In genomic region chr9:128910906-128911305, GRCh38 we compare ENCODE assay signal across 10 cellular contexts. TPM values are rescaled to one million over a fixed set of nuclear protein-coding genes. Genes with fewer than 3 reads are reported as not detected.
DNase-seq lines count a peak whose midpoint lies in the region; FAIRE-seq and TF ChIP-seq lines count a peak whose summit lies in the region.
"Had no signal": no experiment of that assay in that cellular context is flagged by ENCODE, and none has a peak within 500 bp of the region (broad histone marks: within the 10 kb centered on the region; RNA-seq: fewer than 3 reads in every experiment).

No MANE protein-coding gene starts in this region.

- no peaks in the 10 kb centered on the region for H3K27me3 ChIP-seq in liver (ENCODE audit: control insufficient read depth in 4 of 4, insufficient read depth in 4 of 4, low read length in 3 of 4)

- POLR2A ChIA-PET in HEK293 (lab: Yijun Ruan, JAX): no interaction called here

- no peak for TF ChIP-seq CTCF in HEK293 (tag by site-specific recombination; IDR thresholded peaks at IDR 0.05)
- no peak for TF ChIP-seq CTCF in liver (IDR thresholded peaks at IDR 0.05; ENCODE audit: low read depth, low read length, missing input control)

- H3K4me3 ChIP-seq in HEK293 (ENCODE audit: low read depth, low read length) (no peak overlapping the region), liver (ENCODE audit: low read depth in 1 of 3, low read length in 3 of 3) (no peak overlapping the region)

- no peak overlapping the region for H3K27ac ChIP-seq in HEK293 (ENCODE audit: extremely low read depth, low read depth, low read length)
- peak overlapping the region; percentile 90 for H3K27ac ChIP-seq in angular gyrus (ENCODE audit: low read depth, low read length)
- H3K27ac ChIP-seq in liver (ENCODE audit: low read depth in 1 of 2, low read length in 2 of 2): peak overlapping the region; percentile 34 to 47
- peak overlapping the region; percentile 58 for H3K27ac ChIP-seq in substantia nigra (ENCODE audit: low read depth, low read length, poor library complexity, severe bottlenecking)

- DNase-seq in substantia nigra (lab: John Stamatoyannopoulos, UW) (no peak), urothelium cell line (ENCODE audit: low spot score) (no peak), kidney tubule cell (ENCODE audit: low spot score) (no peak), NCI-H748 (lab: John Stamatoyannopoulos, UW; ENCODE audit: unreplicated experiment) (no peak)
- DNase-seq: activated CD8-positive, alpha-beta memory T cell treated with anti-CD3 and anti-CD28 coated beads, Interleukin-2, amount 50 U/mL, for 4 hours; DMS79 treated with DMSO at 0.1 percent for 48 hours; NCI-H2081 treated with DMSO at 0.1 percent for 48 hours had no signal

- no peak for FAIRE-seq in urothelium cell line (lab: Jason Lieb, UNC)

- CTCF ChIA-PET in HEK293 (lab: Yijun Ruan, JAX): no interaction called here

- no peak for TF ChIP-seq RAD21 in liver (IDR thresholded peaks at IDR 0.05)

- peaks cover 0 to 58% of the 10 kb centered on the region in 2 experiments; a peak in 1 of 3 replicates for H3K36me3 ChIP-seq in HEK293 (ENCODE audit: control insufficient read depth in 2 of 2, insufficient read depth in 1 of 2, low read length in 2 of 2)
- peaks cover 6 to 39% (median 30%) of the 10 kb centered on the region in 4 donors for H3K36me3 ChIP-seq in liver (ENCODE audit: control insufficient read depth in 4 of 4, insufficient read depth in 3 of 4, low read depth in 1 of 4, low read length in 3 of 4)

- WGBS in liver: 91% methylated on average over 6 of the region's 6 CpGs

- H3K4me1 ChIP-seq in HEK293 (ENCODE audit: control insufficient read depth, insufficient read depth, low read length) (no peaks in the 10 kb centered on the region), liver (ENCODE audit: control insufficient read depth in 4 of 4, insufficient read depth in 4 of 4, low read length in 3 of 4) (peaks cover 3 to 47% (median 23%) of the 10 kb centered on the region in 4 donors)

- no peak overlapping the region for H3K9ac ChIP-seq in liver (ENCODE audit: low read depth in 1 of 2, low read length in 2 of 2)

- no peaks in the 10 kb centered on the region for H3K9me3 ChIP-seq in HEK293 (ENCODE audit: control insufficient read depth, insufficient read depth, low read depth, low read length)
- no peaks in the 10 kb centered on the region for H3K9me3 ChIP-seq in liver (ENCODE audit: control insufficient read depth in 4 of 4, low read length in 3 of 4)

TF ChIP-seq in HEK293, 187 proteins besides CTCF, POLR2A, EP300 and RAD21 (continues in another document):
- TF ChIP-seq ZNF37A (tag by site-specific recombination; IDR thresholded peaks at IDR 0.05) (no peak), ZNF146 (tag by site-specific recombination; IDR thresholded peaks at IDR 0.05) (no peak)
- TF ChIP-seq, protein P1, sequence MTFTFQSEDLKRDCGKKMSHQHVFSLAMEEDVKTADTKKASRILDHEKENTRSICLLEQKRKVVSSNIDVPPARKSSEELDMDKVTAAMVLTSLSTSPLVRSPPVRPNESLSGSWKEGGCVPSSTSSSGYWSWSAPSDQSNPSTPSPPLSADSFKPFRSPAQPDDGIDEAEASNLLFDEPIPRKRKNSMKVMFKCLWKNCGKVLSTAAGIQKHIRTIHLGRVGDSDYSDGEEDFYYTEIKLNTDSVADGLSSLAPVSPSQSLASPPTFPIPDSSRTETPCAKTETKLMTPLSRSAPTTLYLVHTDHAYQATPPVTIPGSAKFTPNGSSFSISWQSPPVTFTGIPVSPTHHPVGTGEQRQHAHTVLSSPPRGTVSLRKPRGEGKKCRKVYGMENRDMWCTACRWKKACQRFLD (tag by site-specific recombination; IDR thresholded peaks at IDR 0.05): no peak
- TF ChIP-seq, protein P2, sequence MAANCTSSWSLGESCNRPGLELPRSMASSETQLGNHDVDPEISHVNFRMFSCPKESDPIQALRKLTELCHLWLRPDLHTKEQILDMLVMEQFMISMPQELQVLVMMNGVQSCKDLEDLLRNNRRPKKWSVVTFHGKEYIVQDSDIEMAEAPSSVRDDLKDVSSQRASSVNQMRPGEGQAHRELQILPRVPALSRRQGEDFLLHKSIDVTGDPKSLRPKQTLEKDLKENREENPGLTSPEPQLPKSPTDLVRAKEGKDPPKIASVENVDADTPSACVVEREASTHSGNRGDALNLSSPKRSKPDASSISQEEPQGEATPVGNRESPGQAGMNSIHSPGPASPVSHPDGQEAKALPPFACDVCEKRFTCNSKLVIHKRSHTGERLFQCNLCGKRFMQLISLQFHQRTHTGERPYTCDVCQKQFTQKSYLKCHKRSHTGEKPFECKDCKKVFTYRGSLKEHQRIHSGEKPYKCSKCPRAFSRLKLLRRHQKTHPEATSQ (tag by site-specific recombination; IDR thresholded peaks at IDR 0.05): no peak

TF ChIP-seq in liver, 16 proteins besides CTCF, POLR2A, EP300 and RAD21:
- no peak for TF ChIP-seq JUND (IDR thresholded peaks at IDR 0.05)
- no peak for TF ChIP-seq HNF4A (conservative IDR thresholded peaks at IDR 0.05)
- TF ChIP-seq HNF4G (IDR thresholded peaks at IDR 0.05): no peak
- no peak for TF ChIP-seq SP1 (IDR thresholded peaks at IDR 0.05)
- TF ChIP-seq EGR1 (IDR thresholded peaks at IDR 0.05; ENCODE audit: low read depth in 2 of 2): no peak
- TF ChIP-seq, protein P3, sequence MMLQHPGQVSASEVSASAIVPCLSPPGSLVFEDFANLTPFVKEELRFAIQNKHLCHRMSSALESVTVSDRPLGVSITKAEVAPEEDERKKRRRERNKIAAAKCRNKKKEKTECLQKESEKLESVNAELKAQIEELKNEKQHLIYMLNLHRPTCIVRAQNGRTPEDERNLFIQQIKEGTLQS (IDR thresholded peaks at IDR 0.05): no peak
- TF ChIP-seq NR2F2 (IDR thresholded peaks at IDR 0.05): no peak

RNA-seq across cellular contexts. Expression of gene PHYHD1, which starts 9.9 kb away (rescaled TPM):
- total RNA-seq in liver: 10 to 100 TPM in 1 of 2 donors, 1 to 10 TPM in 1; 9.2 to 28.4 TPM
- polyA plus RNA-seq in liver: 10 to 100 TPM; 34.2 to 72.8 TPM

RNA-seq across cellular contexts. Expression of gene LRRC8A, which starts 29.0 kb away (rescaled TPM):
- 10 to 100 TPM; 15.8 to 22.8 TPM for total RNA-seq in liver
- polyA plus RNA-seq in liver: 10 to 100 TPM; 14.6 to 19.9 TPM

RNA-seq across cellular contexts. Expression of gene KYAT1, which starts 29.2 kb away (rescaled TPM):
- total RNA-seq in liver: 1 to 10 TPM; 6.9 to 8.1 TPM
- polyA plus RNA-seq in liver: 1 to 10 TPM; 3.8 to 8.0 TPM

RNA-seq across cellular contexts. Expression of gene DOLK, which starts 36.5 kb away (rescaled TPM):
- total RNA-seq in liver: 10 to 100 TPM; 10.0 to 13.4 TPM
- 10 to 100 TPM in 1 of 2 donors, 1 to 10 TPM in 1; 9.5 to 15.3 TPM for polyA plus RNA-seq in liver

RNA-seq across cellular contexts. Expression of gene NUP188, which starts 36.6 kb away (rescaled TPM):
- 10 to 100 TPM; 31.4 to 34.7 TPM for total RNA-seq in liver
- polyA plus RNA-seq in liver: 1 to 10 TPM; 6.9 to 7.0 TPM
